In the genomic region with DNA sequence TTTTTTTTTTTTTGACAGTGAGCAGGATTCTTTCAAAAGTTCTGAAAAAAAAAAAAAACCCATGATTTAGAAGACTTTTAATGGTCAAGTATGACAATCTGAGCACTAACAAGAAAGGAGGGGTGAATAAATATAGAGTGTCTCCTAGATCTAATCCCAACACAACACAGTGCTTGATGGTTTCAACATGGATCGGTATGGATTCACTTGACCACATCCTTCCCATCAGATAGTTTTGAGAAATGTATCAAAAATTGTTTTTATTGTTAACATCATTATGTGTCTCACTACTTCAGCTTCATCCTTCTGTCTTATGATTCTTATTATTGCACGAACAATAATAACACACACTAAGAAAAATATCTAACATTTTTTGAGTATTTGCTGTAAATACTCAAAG, we compare ENCODE assay signal across 14 cellular contexts. TPM values are rescaled to one million over a fixed set of nuclear protein-coding genes. Genes with fewer than 3 reads are reported as not detected.
"Had no signal": no experiment of that assay in that cellular context is flagged by ENCODE, and none has a peak within 500 bp of the region (broad histone marks: within the 10 kb centered on the region; RNA-seq: fewer than 3 reads in every experiment).

No MANE protein-coding gene starts in this region.

- H3K36me3 Mint-ChIP-seq: activated naive CD8-positive, alpha-beta T cell; stimulated activated naive B cell treated with anti-CD40 and anti-IgM and Interleukin-4, amounts not matched to agents 10 μg/mL and 1 μg/mL and 100 μg/mL, for 72 hours; T-cell had no signal

- H3K4me3 ChIP-seq: right atrium auricular region, spleen, suprapubic skin had no signal

- H3K4me3 Mint-ChIP-seq: activated CD4-positive, alpha-beta memory T cell treated with anti-CD3 and anti-CD28 coated beads, Interleukin-2, amount 10 ng/mL, durations not matched to agents 7 days and 5 days; activated naive CD8-positive, alpha-beta T cell; stimulated activated naive B cell treated with anti-CD40 and anti-IgM and Interleukin-4, amounts not matched to agents 10 μg/mL and 1 μg/mL and 100 μg/mL, for 72 hours; T-cell had no signal

- H3K27ac Mint-ChIP-seq: activated CD4-positive, alpha-beta memory T cell treated with anti-CD3 and anti-CD28 coated beads, Interleukin-2, amount 10 ng/mL, durations not matched to agents 7 days and 5 days; activated naive CD8-positive, alpha-beta T cell; stimulated activated naive B cell treated with anti-CD40 and anti-IgM and Interleukin-4, amounts not matched to agents 10 μg/mL and 1 μg/mL and 100 μg/mL, for 72 hours; T-cell had no signal

- H3K9me3 ChIP-seq: right atrium auricular region, spleen, suprapubic skin had no signal

- H3K27ac ChIP-seq: spleen, suprapubic skin, VCaP had no signal

- H3K9me3 Mint-ChIP-seq: activated CD4-positive, alpha-beta memory T cell treated with anti-CD3 and anti-CD28 coated beads, Interleukin-2, amount 10 ng/mL, durations not matched to agents 7 days and 5 days; stimulated activated naive B cell treated with anti-CD40 and anti-IgM and Interleukin-4, amounts not matched to agents 10 μg/mL and 1 μg/mL and 100 μg/mL, for 72 hours; T-cell had no signal

- ATAC-seq: stimulated activated naive B cell treated with anti-CD40 and anti-IgM and Interleukin-4, amounts not matched to agents 10 μg/mL and 1 μg/mL and 100 μg/mL, for 72 hours; T-cell had no signal

- H3K27me3 ChIP-seq: right atrium auricular region, spleen, suprapubic skin had no signal

- H3K36me3 ChIP-seq: right atrium auricular region, spleen, suprapubic skin had no signal

- DNase-seq: activated CD4-positive, alpha-beta memory T cell treated with anti-CD3 and anti-CD28 coated beads, Interleukin-2, amount 10 ng/mL, durations not matched to agents 7 days and 5 days; activated gamma-delta T cell; activated T-cell treated with anti-CD3 and anti-CD28 coated beads, Interleukin-2, amount 50 U/mL, for 48 hours; aorta; hippocampal formation; posterior cingulate gyrus; spleen; stimulated activated CD4-positive, alpha-beta T cell treated with anti-CD3 and anti-CD28 coated beads, Interleukin-1b, Interleukin-23, amount 100 ng/mL, for 48 hours; stimulated activated naive B cell treated with anti-CD40 and anti-IgM and Interleukin-4, amounts not matched to agents 10 μg/mL and 1 μg/mL and 100 μg/mL, for 72 hours; T-cell had no signal

- H3K4me1 Mint-ChIP-seq: activated CD4-positive, alpha-beta memory T cell treated with anti-CD3 and anti-CD28 coated beads, Interleukin-2, amount 10 ng/mL, durations not matched to agents 7 days and 5 days; T-cell had no signal

RNA-seq across cellular contexts. Expression of a gene that starts 21.0 kb away (rescaled TPM):
- total RNA-seq: activated CD4-positive, alpha-beta memory T cell treated with anti-CD3 and anti-CD28 coated beads, Interleukin-2, amount 10 ng/mL, durations not matched to agents 7 days and 5 days had no signal
